Comparison of ENCODE assay signal across 29 cellular contexts in the genomic region with DNA sequence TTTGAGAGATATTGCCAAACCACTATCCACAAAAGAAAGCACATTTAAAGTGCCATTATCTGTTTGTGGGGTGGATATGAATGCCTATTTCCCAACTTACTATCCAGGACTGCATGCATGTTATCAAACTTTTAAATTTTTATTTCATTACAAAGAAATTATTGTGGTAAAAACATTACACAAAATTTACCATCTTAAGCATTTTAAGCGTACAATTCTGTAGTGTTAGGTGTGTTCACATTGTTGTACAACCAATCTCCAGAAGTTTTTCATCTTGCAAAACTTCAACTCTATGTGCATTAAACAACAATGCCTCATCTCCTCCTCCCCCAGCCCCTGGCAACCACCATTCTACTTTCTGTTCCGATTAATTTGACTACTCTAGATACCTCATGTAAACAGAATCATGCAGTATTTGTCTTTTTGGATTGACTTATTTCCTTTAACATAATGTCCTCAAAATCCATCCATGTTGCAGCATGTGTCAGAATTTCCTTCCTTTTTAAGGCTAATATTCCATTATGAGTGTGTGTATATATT. TPM values are rescaled to one million over a fixed set of nuclear protein-coding genes. Genes with fewer than 3 reads are reported as not detected.
DNase-seq lines count a peak whose midpoint lies in the region; ATAC-seq, FAIRE-seq and TF ChIP-seq lines count a peak whose summit lies in the region.
"Had no signal": no experiment of that assay in that cellular context is flagged by ENCODE, and none has a peak within 500 bp of the region (broad histone marks: within the 10 kb centered on the region; RNA-seq: fewer than 3 reads in every experiment).

No MANE protein-coding gene starts in this region.

- H3K27me3 ChIP-seq in Loucy (ENCODE audit: insufficient read depth, low read length, poor library complexity, severe bottlenecking) = no peaks in the 10 kb centered on the region
- H3K27me3 ChIP-seq: foreskin keratinocyte, testis had no signal

- H4K20me1 ChIP-seq in Loucy (ENCODE audit: insufficient read depth, low read length, poor library complexity, severe bottlenecking) = no peaks in the 10 kb centered on the region

- no peaks in the 10 kb centered on the region for H3K79me2 ChIP-seq in Loucy (ENCODE audit: insufficient read depth, low read length)
- H3K79me2 ChIP-seq: hepatocyte had no signal

- no peak overlapping the region for H3K4me3 Mint-ChIP-seq in activated naive CD4-positive, alpha-beta T cell treated with anti-CD3 and anti-CD28 coated beads for 36 hours
- peak overlapping the region in 1 of 2 donors; percentile 69 for H3K4me3 Mint-ChIP-seq in effector memory CD8-positive, alpha-beta T cell

- CTCF ChIA-PET in activated naive CD4-positive, alpha-beta T cell treated with anti-CD3 and anti-CD28 coated beads for 36 hours (lab: Charles Lee) = no interaction called here

- no peak for TF ChIP-seq POLR2A in GM12891 (IDR thresholded peaks at IDR 0.05; ENCODE audit: low read depth, low read length)

- H3K9me3 ChIP-seq in Loucy (ENCODE audit: insufficient read depth, low read depth, low read length) = no peaks in the 10 kb centered on the region
- H3K9me3 ChIP-seq: testis had no signal

- ATAC-seq in effector memory CD8-positive, alpha-beta T cell (replicated peaks) = no peak
- ATAC-seq in HG03342 (IDR thresholded peaks at IDR 0.05; ENCODE audit: unreplicated experiment) = no peak
- ATAC-seq: foreskin keratinocyte; stimulated activated naive B cell treated with anti-CD40 and anti-IgM and Interleukin-4, amounts not matched to agents 10 μg/mL and 1 μg/mL and 100 μg/mL, for 72 hours had no signal

- H3K9ac ChIP-seq in Loucy (ENCODE audit: low read depth, low read length, poor library complexity, severe bottlenecking) = no peak overlapping the region

- H2AFZ ChIP-seq in Loucy (ENCODE audit: low read length) = no peak overlapping the region
- H2AFZ ChIP-seq: hepatocyte had no signal

- peak; percentile 37 for DNase-seq in activated naive CD4-positive, alpha-beta T cell treated with anti-CD3 and anti-CD28 coated beads for 36 hours
- no peak for DNase-seq in activated naive CD4-positive, alpha-beta T cell treated with anti-CD3 and anti-CD28 coated beads, Interleukin-2, amount 50 U/mL, for 16 hours
- no peak for DNase-seq in GM12891 (ENCODE audit: insufficient read length, low spot score)
- no peak for DNase-seq in effector memory CD8-positive, alpha-beta T cell
- DNase-seq in NCI-H1930 (lab: John Stamatoyannopoulos, UW) = no peak
- DNase-seq in posterior vena cava (ENCODE audit: low spot score) = no peak
- DNase-seq: activated CD4-positive, alpha-beta T cell treated with anti-CD3 and anti-CD28 coated beads, Interleukin-2, amount 50 U/mL, for 4 hours; activated CD8-positive, alpha-beta memory T cell treated with anti-CD3 and anti-CD28 coated beads, Interleukin-2, amount 50 U/mL, for 48 hours; activated effector memory CD4-positive, alpha-beta T cell treated with anti-CD3 and anti-CD28 coated beads, Interleukin-2, amount 50 U/mL, for 16 hours; effector CD8-positive, alpha-beta T cell; foreskin keratinocyte; immature natural killer cell; mesenchymal stem cell; NCI-H1694; NCI-H2171; NCI-H524; NK-92 treated with Interleukin-12 subunit alpha and Interleukin-12 subunit beta, amount 100 ng/mL, for 24 hours; stimulated activated CD4-positive, alpha-beta T cell treated with anti-CD3 and anti-CD28 coated beads, Interleukin-1b, Interleukin-23, amount 100 ng/mL, for 48 hours; stimulated activated naive B cell treated with anti-CD40 and anti-IgM and Interleukin-4, amounts not matched to agents 10 μg/mL and 1 μg/mL and 100 μg/mL, for 72 hours; T-cell; testis had no signal

- no peaks in the 10 kb centered on the region for H3K36me3 Mint-ChIP-seq in activated naive CD4-positive, alpha-beta T cell treated with anti-CD3 and anti-CD28 coated beads for 36 hours (ENCODE audit: low read depth)
- H3K36me3 Mint-ChIP-seq in effector memory CD8-positive, alpha-beta T cell (ENCODE audit: insufficient read depth) = peaks cover 5% of the 10 kb centered on the region
- H3K36me3 Mint-ChIP-seq: T-cell had no signal

- H3K27me3 Mint-ChIP-seq in activated naive CD4-positive, alpha-beta T cell treated with anti-CD3 and anti-CD28 coated beads for 36 hours (ENCODE audit: low read depth) = no peaks in the 10 kb centered on the region
- H3K27me3 Mint-ChIP-seq in effector memory CD8-positive, alpha-beta T cell = no peaks in the 10 kb centered on the region
- H3K27me3 Mint-ChIP-seq: stimulated activated naive B cell treated with anti-CD40 and anti-IgM and Interleukin-4, amounts not matched to agents 10 μg/mL and 1 μg/mL and 100 μg/mL, for 72 hours; T-cell had no signal

- peak overlapping the region; percentile 54 for H3K4me2 ChIP-seq in Loucy (ENCODE audit: low read depth, low read length, poor library complexity, severe bottlenecking)
- H3K4me2 ChIP-seq: hepatocyte had no signal

- peaks cover 49% of the 10 kb centered on the region for H3K4me1 ChIP-seq in Loucy (ENCODE audit: insufficient read depth, low read length, poor library complexity, severe bottlenecking)
- H3K4me1 ChIP-seq: foreskin keratinocyte, testis had no signal

- intact Hi-C loops in activated naive CD4-positive, alpha-beta T cell treated with anti-CD3 and anti-CD28 coated beads for 36 hours (cut with micrococcal nuclease) = no loop called here
- intact Hi-C loops in posterior vena cava (cut with DNase I) = no loop called here

- no peak for TF ChIP-seq CTCF in Loucy (conservative IDR thresholded peaks at IDR 0.05; ENCODE audit: low read length)

- H3K9me2 ChIP-seq in Loucy (replicated peaks; ENCODE audit: low read depth, low read length) = no peaks in the 10 kb centered on the region

- H3F3A ChIP-seq in Loucy (ENCODE audit: low read depth) = peaks cover 11% of the 10 kb centered on the region; the same call in 1 of the 2 replicates

- H3K4me1 Mint-ChIP-seq in activated naive CD4-positive, alpha-beta T cell treated with anti-CD3 and anti-CD28 coated beads for 36 hours (ENCODE audit: low read depth) = peaks cover 44% of the 10 kb centered on the region
- peaks cover 30 to 34% of the 10 kb centered on the region in 2 donors for H3K4me1 Mint-ChIP-seq in effector memory CD8-positive, alpha-beta T cell (ENCODE audit: low read depth in 2 of 2)

- H3K4me3 ChIP-seq in Loucy (ENCODE audit: low read length, poor library complexity, severe bottlenecking) = peak overlapping the region; percentile 5
- H3K4me3 ChIP-seq: hepatocyte, skin epidermis, testis had no signal

- peak; percentile 76 for FAIRE-seq in GM12891 (lab: Jason Lieb, UNC)
- FAIRE-seq: bronchial epithelial cell, colon, RCC 7860, urothelium cell line had no signal

- no peaks in the 10 kb centered on the region for H3K9me3 Mint-ChIP-seq in activated naive CD4-positive, alpha-beta T cell treated with anti-CD3 and anti-CD28 coated beads for 36 hours
- peaks cover 0 to 2% of the 10 kb centered on the region in 2 donors for H3K9me3 Mint-ChIP-seq in effector memory CD8-positive, alpha-beta T cell
- H3K9me3 Mint-ChIP-seq: T-cell had no signal

- H3K27ac Mint-ChIP-seq in activated naive CD4-positive, alpha-beta T cell treated with anti-CD3 and anti-CD28 coated beads for 36 hours = no peak overlapping the region
- peak overlapping the region; percentile 85 to 96 for H3K27ac Mint-ChIP-seq in effector memory CD8-positive, alpha-beta T cell

- no peaks in the 10 kb centered on the region for H3K36me3 ChIP-seq in Loucy (ENCODE audit: insufficient read depth, low read length)

TF ChIP-seq in GM12891, 5 proteins besides CTCF, POLR2A, EP300 and RAD21:
- TF ChIP-seq POLR2AphosphoS5 (IDR thresholded peaks at IDR 0.05; ENCODE audit: low read depth, low read length) (no peak), SPI1 (IDR thresholded peaks at IDR 0.05; ENCODE audit: low read depth, low read length) (peak; percentile 49), POU2F2 (IDR thresholded peaks at IDR 0.05; ENCODE audit: low read depth, low read length) (peak; percentile 70; the same call in 1 of the 2 replicates)

RNA-seq across cellular contexts. Expression of gene CD44, which starts 17.6 kb away (rescaled TPM):
- total RNA-seq in activated naive CD4-positive, alpha-beta T cell treated with anti-CD3 and anti-CD28 coated beads for 36 hours = 100 to 1,000 TPM; 389 to 405 TPM
- 726 TPM for polyA plus RNA-seq in GM12891 (2012; ENCODE audit: low read depth, missing spikeins)
- 100 to 1,000 TPM; 219 to 562 TPM for total RNA-seq in posterior vena cava
